ENCODE assay signal across 11 cellular contexts in genomic region chr2:235005603-235006259, GRCh38. TPM values are rescaled to one million over a fixed set of nuclear protein-coding genes. Genes with fewer than 3 reads are reported as not detected.
DNase-seq lines count a peak whose midpoint lies in the region; ATAC-seq and TF ChIP-seq lines count a peak whose summit lies in the region.
"Had no signal": no experiment of that assay in that cellular context is flagged by ENCODE, and none has a peak within 500 bp of the region (broad histone marks: within the 10 kb centered on the region; RNA-seq: fewer than 3 reads in every experiment).

No MANE protein-coding gene starts in this region.

- H3K27ac Mint-ChIP-seq in T-helper 17 cell: peak overlapping the region; percentile 8
- no peak overlapping the region for H3K27ac Mint-ChIP-seq in T-cell

- ATAC-seq in HCT116 (peak; percentile 51), T-helper 17 cell (no peak), right cardiac atrium (peak; percentile 80 to 84), T-cell (replicated peaks in 1 of 4) (no peak)

- H2AFZ ChIP-seq in HCT116 (ENCODE audit: low read depth, low read length, poor library complexity, severe bottlenecking): no peak overlapping the region

- no peak overlapping the region for H3K9ac ChIP-seq in HCT116 (ENCODE audit: low read length)

- DNase-seq in HCT116 (ENCODE audit: low read depth, low spot score): no peak
- DNase-seq in T-helper 17 cell: no peak
- peak; percentile 59 to 85 (median 81) for DNase-seq in right cardiac atrium
- DNase-seq in prostate gland (ENCODE audit: low spot score): peak; percentile 78
- no peak for DNase-seq in RPMI8226
- DNase-seq in NCI-H2171 treated with DMSO at 0.1 percent for 48 hours (lab: John Stamatoyannopoulos, UW): no peak
- no peak for DNase-seq in T-cell
- no peak for DNase-seq in dedifferentiated amniotic fluid mesenchymal stem cell (ENCODE audit: extremely low spot score)
- DNase-seq: SW 1271 had no signal

- TF ChIP-seq POLR2A in HCT116 (IDR thresholded peaks at IDR 0.05; ENCODE audit: borderline replicate concordance, extremely low read depth, insufficient read depth, insufficient read length) (no peak), prostate gland (IDR thresholded peaks at IDR 0.05) (no peak)

- H3K9me3 Mint-ChIP-seq in T-cell: no peaks in the 10 kb centered on the region

- H3K4me1 Mint-ChIP-seq in T-helper 17 cell (no peaks in the 10 kb centered on the region), T-cell (no peaks in the 10 kb centered on the region)

- H3K36me3 ChIP-seq in HCT116 (ENCODE audit: control insufficient read depth in 1 of 2, insufficient read depth in 2 of 2, low read length in 2 of 2) (no peaks in the 10 kb centered on the region), prostate gland (no peaks in the 10 kb centered on the region)
- H3K36me3 ChIP-seq: breast epithelium, neutrophil had no signal

- H3K4me3 Mint-ChIP-seq in T-helper 17 cell (no peak overlapping the region), T-cell (no peak overlapping the region)

- peaks cover 65 to 79% of the 10 kb centered on the region in 2 experiments for H3K4me1 ChIP-seq in HCT116 (ENCODE audit: control insufficient read depth in 1 of 2, insufficient read depth in 2 of 2, low read length in 2 of 2)
- peaks cover 11% of the 10 kb centered on the region for H3K4me1 ChIP-seq in right cardiac atrium (ENCODE audit: control insufficient read depth, insufficient read depth, low read length)
- H3K4me1 ChIP-seq in prostate gland (replicated peaks): peaks cover 43% of the 10 kb centered on the region

- H3K4me2 ChIP-seq in HCT116 (ENCODE audit: low read length): no peak overlapping the region; the same call in 1 of the 2 replicates

- H3K4me3 ChIP-seq in HCT116 (replicated peaks in 1 of 2; ENCODE audit: low read depth in 1 of 2, low read length in 2 of 2) (no peak overlapping the region), right cardiac atrium (ENCODE audit: low read length) (no peak overlapping the region), prostate gland (no peak overlapping the region)
- H3K4me3 ChIP-seq: breast epithelium had no signal

- intact Hi-C loops in HCT116 (cut with micrococcal nuclease): no loop called here
- intact Hi-C loops in right cardiac atrium (cut with DNase I): no loop called here
- intact Hi-C loops in prostate gland (cut with DNase I): no loop called here

- CTCF ChIA-PET in HCT116 (lab: Charles Lee): interaction anchor here (0.7 to 1.0 kb wide), 3 partner anchors 51 to 111 kb away, joined by 3 to 4 read pairs (median 3); no protein-coding TSS in a partner anchor
- CTCF ChIA-PET in T-cell (lab: Charles Lee): no interaction called here

- RAD21 ChIA-PET in HCT116 (lab: Charles Lee; ENCODE audit: low non-redundant PET in 1 of 2, low total read pairs in 2 of 2, uncharacterized antibody in 2 of 2, unreplicated experiment in 2 of 2): no interaction called here

- peak in 1 of 3 experiments; percentile 36; a peak in 3 of 6 replicates for TF ChIP-seq CTCF in HCT116 (IDR thresholded peaks at IDR 0.05 in 2 of 3, conservative IDR thresholded peaks at IDR 0.05 in 1 of 3; ENCODE audit: borderline replicate concordance in 1 of 3, insufficient read depth in 1 of 3, low read depth in 2 of 3, low read length in 2 of 3)
- peak in 2 of 4 experiments; percentile 40 to 47 for TF ChIP-seq CTCF in prostate gland (IDR thresholded peaks at IDR 0.05)

- 42% methylated on average over 20 of the region's 20 CpGs for WGBS in right cardiac atrium
- 38% methylated on average over 18 of the region's 20 CpGs for WGBS in prostate gland

- no peaks in the 10 kb centered on the region for H4K20me1 ChIP-seq in HCT116 (ENCODE audit: insufficient read depth)

- H3K27ac ChIP-seq in HCT116 (ENCODE audit: low read depth, low read length) (peak overlapping the region; percentile 10; the same call in 1 of the 2 replicates), right cardiac atrium (ENCODE audit: low read length) (no peak overlapping the region), prostate gland (peak overlapping the region; percentile 81 to 84)
- H3K27ac ChIP-seq: breast epithelium, neutrophil had no signal

- TF ChIP-seq RAD21 in HCT116 (IDR thresholded peaks at IDR 0.05; ENCODE audit: low read depth): peak; percentile 32; the same call in 1 of the 2 replicates

- H3K9me2 ChIP-seq in HCT116 (ENCODE audit: insufficient read depth): no peaks in the 10 kb centered on the region

- no TSS peak for BruUV-seq in HCT116 (replicated peaks; lab: Mats Ljungman, UMichigan)

- POLR2A ChIA-PET in HCT116 (lab: Charles Lee) (no interaction called here), T-cell (lab: Charles Lee) (no interaction called here)

- H3K27me3 ChIP-seq in HCT116 (ENCODE audit: insufficient read depth, low read length) (no peaks in the 10 kb centered on the region), right cardiac atrium (ENCODE audit: control insufficient read depth, insufficient read depth) (no peaks in the 10 kb centered on the region), prostate gland (replicated peaks; ENCODE audit: insufficient read depth) (no peaks in the 10 kb centered on the region)
- H3K27me3 ChIP-seq: breast epithelium, neutrophil had no signal

- no peaks in the 10 kb centered on the region for H3K36me3 Mint-ChIP-seq in T-helper 17 cell (ENCODE audit: low read depth)
- no peaks in the 10 kb centered on the region for H3K36me3 Mint-ChIP-seq in T-cell

- H3K9me3 ChIP-seq in HCT116 (ENCODE audit: control insufficient read depth in 1 of 2, insufficient read depth in 1 of 2, low read depth in 1 of 2, low read length in 2 of 2) (no peaks in the 10 kb centered on the region), T-helper 17 cell (ENCODE audit: control insufficient read depth, low read length, poor library complexity, severe bottlenecking) (no peaks in the 10 kb centered on the region), right cardiac atrium (ENCODE audit: control insufficient read depth, low read length) (no peaks in the 10 kb centered on the region), prostate gland (no peaks in the 10 kb centered on the region)
- H3K9me3 ChIP-seq: breast epithelium, neutrophil had no signal

- H3K27me3 Mint-ChIP-seq in T-helper 17 cell: peaks cover 23% of the 10 kb centered on the region
- no peaks in the 10 kb centered on the region for H3K27me3 Mint-ChIP-seq in T-cell

- peaks cover 68% of the 10 kb centered on the region for H3K79me2 ChIP-seq in HCT116 (ENCODE audit: insufficient read depth, low read length)

TF ChIP-seq in HCT116, 20 proteins besides CTCF, POLR2A, EP300 and RAD21:
- TF ChIP-seq ELF1 (IDR thresholded peaks at IDR 0.05; ENCODE audit: borderline replicate concordance, low read depth) (no peak), ZBTB33 (IDR thresholded peaks at IDR 0.05; ENCODE audit: extremely low read depth, insufficient replicate concordance, low read length) (no peak), ZNF274 (IDR thresholded peaks at IDR 0.05; ENCODE audit: low read depth, low read length) (no peak), CBX3 (IDR thresholded peaks at IDR 0.05; ENCODE audit: low read depth) (no peak), SRF (IDR thresholded peaks at IDR 0.05; ENCODE audit: low read depth) (no peak), MAX (IDR thresholded peaks at IDR 0.05) (no peak), CEBPB (IDR thresholded peaks at IDR 0.05; ENCODE audit: low read depth) (no peak), EZH2 (IDR thresholded peaks at IDR 0.05) (no peak), TCF7L2 (IDR thresholded peaks at IDR 0.05; ENCODE audit: borderline replicate concordance, extremely low read depth, insufficient read depth, insufficient read length) (no peak), JUND (IDR thresholded peaks at IDR 0.05) (no peak), SIN3A (IDR thresholded peaks at IDR 0.05; ENCODE audit: low read depth) (no peak), FOSL1 (IDR thresholded peaks at IDR 0.05; ENCODE audit: low read depth) (no peak)

RNA-seq across cellular contexts. Expression of gene SH3BP4, which starts 53.9 kb away (rescaled TPM):
- total RNA-seq in HCT116 (2021; ENCODE audit: unreplicated experiment): 32.9 TPM
- 25.8 and 28.0 TPM in 2 replicates for polyA plus RNA-seq in HCT116 (2012)
- under 1 TPM; 0.15 to 0.94 TPM for total RNA-seq in T-helper 17 cell
- total RNA-seq in right cardiac atrium: 10 to 100 TPM; 18.4 to 32.0 (median 21.6) TPM
- polyA plus RNA-seq in right cardiac atrium: 12.3 TPM
- 100 to 1,000 TPM in 1 of 2 donors, 10 to 100 TPM in 1; 86.7 to 134 TPM for total RNA-seq in prostate gland
- 1 to 10 TPM in 1 of 5 donors, under 1 TPM in 4; 0.14 to 1.3 (median 0.50) TPM for total RNA-seq in T-cell

Comparison
In these comparisons a context has a peak if more than half of its experiments do, and no peak if none do; other contexts are left out.
1. ATAC-seq: peak in HCT116 (single experiment) and right cardiac atrium (2 of 2); none in T-helper 17 cell (single experiment) and T-cell (0 of 4).
2. DNase-seq: peak in right cardiac atrium (3 of 3) and prostate gland (single experiment); none in HCT116 (single experiment), T-helper 17 cell (0 of 3), RPMI8226 (single experiment), NCI-H2171 treated with DMSO at 0.1 percent for 48 hours (single experiment), T-cell (0 of 34) and dedifferentiated amniotic fluid mesenchymal stem cell (single experiment).
3. RNA of gene SH3BP4, which starts 53.9 kb away (total RNA-seq): 86.7 to 134 TPM in prostate gland, 32.9 TPM in HCT116 (single experiment) and 18.4 to 32.0 TPM in right cardiac atrium; 0.15 to 0.94 TPM in T-helper 17 cell and 0.14 to 1.3 TPM in T-cell; every median in the first group is over 4 times any median in the second.